Comparison of ENCODE assay signal across 9 cellular contexts in the genomic region with DNA sequence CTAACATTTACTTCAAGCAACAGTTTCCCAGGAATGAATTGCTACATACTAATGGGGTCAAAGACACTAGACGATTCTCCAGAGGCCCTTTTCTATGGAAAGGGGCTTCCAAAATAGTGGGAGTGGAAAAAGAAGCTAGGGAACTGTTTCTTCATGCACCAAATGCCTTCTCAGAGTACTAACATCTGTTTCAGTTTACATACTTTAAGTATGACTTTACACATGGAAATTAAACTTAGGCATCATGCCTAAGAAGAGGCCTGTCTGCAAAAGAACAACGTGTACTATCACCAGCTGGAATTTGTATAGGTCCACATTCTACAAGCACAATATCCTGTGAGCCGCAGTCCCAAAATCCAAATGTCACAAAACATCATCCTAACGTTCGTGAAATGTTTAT. TPM values are rescaled to one million over a fixed set of nuclear protein-coding genes. Genes with fewer than 3 reads are reported as not detected.
DNase-seq lines count a peak whose midpoint lies in the region; ATAC-seq and TF ChIP-seq lines count a peak whose summit lies in the region.
"Had no signal": no experiment of that assay in that cellular context is flagged by ENCODE, and none has a peak within 500 bp of the region (broad histone marks: within the 10 kb centered on the region; RNA-seq: fewer than 3 reads in every experiment).

No MANE protein-coding gene starts in this region.

- H3K27me3 ChIP-seq in liver (ENCODE audit: control insufficient read depth in 4 of 4, insufficient read depth in 4 of 4, low read length in 3 of 4) = no peaks in the 10 kb centered on the region
- no peaks in the 10 kb centered on the region for H3K27me3 ChIP-seq in right lobe of liver
- H3K27me3 ChIP-seq in esophagus muscularis mucosa = no peaks in the 10 kb centered on the region
- H3K27me3 ChIP-seq: BLaER1 treated with 17β-estradiol and CSF1 and Interleukin-3, amounts not matched to agents 10 nM and 100 nM had no signal

- TF ChIP-seq CTCF in liver (IDR thresholded peaks at IDR 0.05; ENCODE audit: low read depth, low read length, missing input control) (no peak), right lobe of liver (IDR thresholded peaks at IDR 0.05) (no peak), esophagus muscularis mucosa (IDR thresholded peaks at IDR 0.05) (no peak)

- H3K9ac ChIP-seq in liver (ENCODE audit: low read depth in 1 of 2, low read length in 2 of 2) = no peak overlapping the region
- H3K9ac ChIP-seq: BLaER1 treated with 17β-estradiol and CSF1 and Interleukin-3, amounts not matched to agents 10 nM and 100 nM had no signal

- no peak for ATAC-seq in right lobe of liver
- ATAC-seq in GM18520 (IDR thresholded peaks at IDR 0.05; ENCODE audit: unreplicated experiment) = no peak
- no peak for ATAC-seq in GM18873 (IDR thresholded peaks at IDR 0.05; ENCODE audit: low FRiP score, unreplicated experiment)
- no peak for ATAC-seq in GM21367 (IDR thresholded peaks at IDR 0.05; ENCODE audit: unreplicated experiment)

- no peak for TF ChIP-seq RAD21 in liver (IDR thresholded peaks at IDR 0.05)

- intact Hi-C loops in right lobe of liver (cut with DNase I) = no loop called here
- intact Hi-C loops in esophagus muscularis mucosa (cut with DNase I) = loop anchor here (2.0 to 5.0 kb wide), 3 partner anchors 319 to 885 kb away; no protein-coding TSS in a partner anchor

- peak; percentile 81 for TF ChIP-seq EP300 in esophagus muscularis mucosa (IDR thresholded peaks at IDR 0.05)

- H3K4me3 ChIP-seq in liver (ENCODE audit: low read depth in 1 of 3, low read length in 3 of 3) (no peak overlapping the region), right lobe of liver (no peak overlapping the region), esophagus muscularis mucosa (peak overlapping the region in 1 of 4 donors; percentile 19)
- H3K4me3 ChIP-seq: BLaER1 treated with 17β-estradiol and CSF1 and Interleukin-3, amounts not matched to agents 10 nM and 100 nM had no signal

- H3K36me3 ChIP-seq in liver (ENCODE audit: control insufficient read depth in 4 of 4, insufficient read depth in 3 of 4, low read depth in 1 of 4, low read length in 3 of 4) (no peaks in the 10 kb centered on the region), right lobe of liver (no peaks in the 10 kb centered on the region), esophagus muscularis mucosa (no peaks in the 10 kb centered on the region)
- H3K36me3 ChIP-seq: BLaER1 treated with 17β-estradiol and CSF1 and Interleukin-3, amounts not matched to agents 10 nM and 100 nM had no signal

- H3K27ac ChIP-seq in liver (ENCODE audit: low read depth in 1 of 2, low read length in 2 of 2) = no peak overlapping the region
- no peak overlapping the region for H3K27ac ChIP-seq in right lobe of liver
- H3K27ac ChIP-seq in esophagus muscularis mucosa (replicated peaks in 1 of 4) = peak overlapping the region; percentile 71 to 80 (median 72)
- H3K27ac ChIP-seq: BLaER1 treated with 17β-estradiol and CSF1 and Interleukin-3, amounts not matched to agents 10 nM and 100 nM had no signal

- TF ChIP-seq POLR2A in right lobe of liver (IDR thresholded peaks at IDR 0.05) = no peak
- TF ChIP-seq POLR2A in esophagus muscularis mucosa (IDR thresholded peaks at IDR 0.05; ENCODE audit: low read depth) = no peak

- no peaks in the 10 kb centered on the region for H3K4me1 ChIP-seq in liver (ENCODE audit: control insufficient read depth in 4 of 4, insufficient read depth in 4 of 4, low read length in 3 of 4)
- H3K4me1 ChIP-seq in right lobe of liver = no peaks in the 10 kb centered on the region
- H3K4me1 ChIP-seq in esophagus muscularis mucosa = peaks cover 0 to 49% (median 33%) of the 10 kb centered on the region in 4 donors
- H3K4me1 ChIP-seq: BLaER1 treated with 17β-estradiol and CSF1 and Interleukin-3, amounts not matched to agents 10 nM and 100 nM had no signal

- no peaks in the 10 kb centered on the region for H3K9me3 ChIP-seq in liver (ENCODE audit: control insufficient read depth in 4 of 4, low read length in 3 of 4)
- H3K9me3 ChIP-seq in right lobe of liver = no peaks in the 10 kb centered on the region
- no peaks in the 10 kb centered on the region for H3K9me3 ChIP-seq in esophagus muscularis mucosa
- H3K9me3 ChIP-seq: BLaER1 treated with 17β-estradiol and CSF1 and Interleukin-3, amounts not matched to agents 10 nM and 100 nM had no signal

- DNase-seq in right lobe of liver (no peak), esophagus muscularis mucosa (ENCODE audit: extremely low spot score) (no peak), myocyte (ENCODE audit: low read depth) (peak; percentile 62), NCI-H1417 (lab: John Stamatoyannopoulos, UW) (no peak)

- WGBS in liver = 43% methylated on average over 5 of the region's 5 CpGs
- 32% methylated on average over 5 of the region's 5 CpGs for WGBS in right lobe of liver (ENCODE audit: insufficient coverage, low coverage, low lambda C conversion rate, missing lambda C conversion rate)
- WGBS in esophagus muscularis mucosa = 15% methylated on average over 5 of the region's 5 CpGs

TF ChIP-seq in liver, 16 proteins besides CTCF, POLR2A, EP300 and RAD21:
- no peak for TF ChIP-seq HNF4A (conservative IDR thresholded peaks at IDR 0.05)
- no peak for TF ChIP-seq YY1 (IDR thresholded peaks at IDR 0.05)
- TF ChIP-seq SP1 (IDR thresholded peaks at IDR 0.05) = peak; percentile 24
- TF ChIP-seq JUND (IDR thresholded peaks at IDR 0.05) = no peak
- TF ChIP-seq NR2F2 (IDR thresholded peaks at IDR 0.05) = peak; percentile 38
- TF ChIP-seq FOXA2 (IDR thresholded peaks at IDR 0.05) = no peak
- TF ChIP-seq, protein P1, sequence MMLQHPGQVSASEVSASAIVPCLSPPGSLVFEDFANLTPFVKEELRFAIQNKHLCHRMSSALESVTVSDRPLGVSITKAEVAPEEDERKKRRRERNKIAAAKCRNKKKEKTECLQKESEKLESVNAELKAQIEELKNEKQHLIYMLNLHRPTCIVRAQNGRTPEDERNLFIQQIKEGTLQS (IDR thresholded peaks at IDR 0.05) = no peak
- TF ChIP-seq, protein P2, sequence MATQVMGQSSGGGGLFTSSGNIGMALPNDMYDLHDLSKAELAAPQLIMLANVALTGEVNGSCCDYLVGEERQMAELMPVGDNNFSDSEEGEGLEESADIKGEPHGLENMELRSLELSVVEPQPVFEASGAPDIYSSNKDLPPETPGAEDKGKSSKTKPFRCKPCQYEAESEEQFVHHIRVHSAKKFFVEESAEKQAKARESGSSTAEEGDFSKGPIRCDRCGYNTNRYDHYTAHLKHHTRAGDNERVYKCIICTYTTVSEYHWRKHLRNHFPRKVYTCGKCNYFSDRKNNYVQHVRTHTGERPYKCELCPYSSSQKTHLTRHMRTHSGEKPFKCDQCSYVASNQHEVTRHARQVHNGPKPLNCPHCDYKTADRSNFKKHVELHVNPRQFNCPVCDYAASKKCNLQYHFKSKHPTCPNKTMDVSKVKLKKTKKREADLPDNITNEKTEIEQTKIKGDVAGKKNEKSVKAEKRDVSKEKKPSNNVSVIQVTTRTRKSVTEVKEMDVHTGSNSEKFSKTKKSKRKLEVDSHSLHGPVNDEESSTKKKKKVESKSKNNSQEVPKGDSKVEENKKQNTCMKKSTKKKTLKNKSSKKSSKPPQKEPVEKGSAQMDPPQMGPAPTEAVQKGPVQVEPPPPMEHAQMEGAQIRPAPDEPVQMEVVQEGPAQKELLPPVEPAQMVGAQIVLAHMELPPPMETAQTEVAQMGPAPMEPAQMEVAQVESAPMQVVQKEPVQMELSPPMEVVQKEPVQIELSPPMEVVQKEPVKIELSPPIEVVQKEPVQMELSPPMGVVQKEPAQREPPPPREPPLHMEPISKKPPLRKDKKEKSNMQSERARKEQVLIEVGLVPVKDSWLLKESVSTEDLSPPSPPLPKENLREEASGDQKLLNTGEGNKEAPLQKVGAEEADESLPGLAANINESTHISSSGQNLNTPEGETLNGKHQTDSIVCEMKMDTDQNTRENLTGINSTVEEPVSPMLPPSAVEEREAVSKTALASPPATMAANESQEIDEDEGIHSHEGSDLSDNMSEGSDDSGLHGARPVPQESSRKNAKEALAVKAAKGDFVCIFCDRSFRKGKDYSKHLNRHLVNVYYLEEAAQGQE (IDR thresholded peaks at IDR 0.05) = peak; percentile 47
- TF ChIP-seq EGR1 (IDR thresholded peaks at IDR 0.05; ENCODE audit: low read depth in 2 of 2) = no peak
- TF ChIP-seq HNF4G (IDR thresholded peaks at IDR 0.05) = no peak
- no peak for TF ChIP-seq FOXA1 (IDR thresholded peaks at IDR 0.05)
- TF ChIP-seq RXRA (IDR thresholded peaks at IDR 0.05) = peak; percentile 18 to 54
- TF ChIP-seq, protein P3, sequence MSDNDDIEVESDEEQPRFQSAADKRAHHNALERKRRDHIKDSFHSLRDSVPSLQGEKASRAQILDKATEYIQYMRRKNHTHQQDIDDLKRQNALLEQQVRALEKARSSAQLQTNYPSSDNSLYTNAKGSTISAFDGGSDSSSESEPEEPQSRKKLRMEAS (IDR thresholded peaks at IDR 0.05) = peak; percentile 12
- TF ChIP-seq TAF1 (conservative IDR thresholded peaks at IDR 0.05) = no peak
- TF ChIP-seq, protein P4, sequence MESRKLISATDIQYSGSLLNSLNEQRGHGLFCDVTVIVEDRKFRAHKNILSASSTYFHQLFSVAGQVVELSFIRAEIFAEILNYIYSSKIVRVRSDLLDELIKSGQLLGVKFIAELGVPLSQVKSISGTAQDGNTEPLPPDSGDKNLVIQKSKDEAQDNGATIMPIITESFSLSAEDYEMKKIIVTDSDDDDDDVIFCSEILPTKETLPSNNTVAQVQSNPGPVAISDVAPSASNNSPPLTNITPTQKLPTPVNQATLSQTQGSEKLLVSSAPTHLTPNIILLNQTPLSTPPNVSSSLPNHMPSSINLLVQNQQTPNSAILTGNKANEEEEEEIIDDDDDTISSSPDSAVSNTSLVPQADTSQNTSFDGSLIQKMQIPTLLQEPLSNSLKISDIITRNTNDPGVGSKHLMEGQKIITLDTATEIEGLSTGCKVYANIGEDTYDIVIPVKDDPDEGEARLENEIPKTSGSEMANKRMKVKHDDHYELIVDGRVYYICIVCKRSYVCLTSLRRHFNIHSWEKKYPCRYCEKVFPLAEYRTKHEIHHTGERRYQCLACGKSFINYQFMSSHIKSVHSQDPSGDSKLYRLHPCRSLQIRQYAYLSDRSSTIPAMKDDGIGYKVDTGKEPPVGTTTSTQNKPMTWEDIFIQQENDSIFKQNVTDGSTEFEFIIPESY (IDR thresholded peaks at IDR 0.05) = no peak

RNA-seq across cellular contexts. Expression of a gene that starts 29.4 kb away (rescaled TPM):
- 10 to 100 TPM; 21.7 to 24.5 TPM for total RNA-seq in liver
- 1 to 10 TPM; 7.9 to 8.5 TPM for polyA plus RNA-seq in liver
- 10 to 100 TPM in 4 of 6 experiments, 1 to 10 TPM in 2; 7.5 to 19.5 (median 11.8) TPM for total RNA-seq in right lobe of liver
- 10 to 100 TPM; 18.7 to 35.3 (median 24.7) TPM for total RNA-seq in esophagus muscularis mucosa
- 45.2 and 48.6 TPM in 2 replicates for total RNA-seq in myocyte
- 16.5 TPM for polyA plus RNA-seq in myocyte (2012)

Comparison
In these comparisons a context has a peak if more than half of its experiments do, and no peak if none do; other contexts are left out.
1. H3K27ac ChIP-seq: peak in esophagus muscularis mucosa (4 of 4); none in liver (0 of 2) and right lobe of liver (0 of 3).